In genomic region chr4:38037627-38038026, GRCh38 we compare ENCODE assay signal across 30 cellular contexts.
"Had no signal": no experiment of that assay in that cellular context is flagged by ENCODE, and none has a peak within 500 bp of the region (broad histone marks: within the 10 kb centered on the region; RNA-seq: fewer than 3 reads in every experiment).

No MANE protein-coding gene starts in this region.

- ATAC-seq: activated CD4-positive, CD25-positive, alpha-beta regulatory T cell treated with anti-CD3 and anti-CD28 coated beads, Interleukin-2, amount 50 U/mL, for 24 hours; activated CD8-positive, alpha-beta T cell treated with anti-CD3 and anti-CD28 coated beads for 36 hours; activated naive CD8-positive, alpha-beta T cell treated with anti-CD3 and anti-CD28 coated beads, Interleukin-2, amount 50 U/mL, for 24 hours; activated T-cell treated with anti-CD3 and anti-CD28 coated beads, Interleukin-2, amount 50 U/mL, for 4 hours; body of pancreas; effector memory CD8-positive, alpha-beta T cell; foreskin keratinocyte; gastrocnemius medialis; T-cell had no signal

- FAIRE-seq: colon had no signal

- H3K9me3 ChIP-seq: adrenal gland, body of pancreas, esophagus muscularis mucosa, gastrocnemius medialis had no signal

- DNase-seq: activated B cell treated with CpG ODN at 0.5 μM for 24 hours; activated CD4-positive, alpha-beta T cell treated with anti-CD3 and anti-CD28 coated beads for 48 hours; activated CD4-positive, alpha-beta T cell treated with anti-CD3 and anti-CD28 coated beads, Interleukin-2, amount 50 U/mL, for 1 hour; activated CD4-positive, alpha-beta T cell treated with anti-CD3 and anti-CD28 coated beads, Interleukin-2, amount 50 U/mL, for 48 hours; activated CD8-positive, alpha-beta memory T cell treated with anti-CD3 and anti-CD28 coated beads for 24 hours; activated CD8-positive, alpha-beta T cell treated with anti-CD3 and anti-CD28 coated beads for 36 hours; activated effector memory CD4-positive, alpha-beta T cell treated with anti-CD3 and anti-CD28 coated beads, Interleukin-2, amount 50 U/mL, for 16 hours; activated naive CD4-positive, alpha-beta T cell treated with anti-CD3 and anti-CD28 coated beads for 36 hours; activated naive CD8-positive, alpha-beta T cell treated with anti-CD3 and anti-CD28 coated beads for 36 hours; activated naive CD8-positive, alpha-beta T cell treated with anti-CD3 and anti-CD28 coated beads, Interleukin-2, amount 50 U/mL, for 24 hours; activated T-cell treated with anti-CD3 and anti-CD28 coated beads, Interleukin-2, amount 50 U/mL, for 4 hours; adrenal gland; amygdala; aorta; body of pancreas; caudate nucleus; cortex of kidney; dermis blood vessel endothelial cell; effector CD4-positive, alpha-beta T cell; effector memory CD8-positive, alpha-beta T cell; erythroblast; foreskin keratinocyte; gastrocnemius medialis; glutamatergic neuron; T-cell; T1000; WERI-Rb-1 had no signal

- H3K27me3 ChIP-seq: adrenal gland, body of pancreas, esophagus muscularis mucosa, foreskin keratinocyte, gastrocnemius medialis had no signal

- H3K36me3 ChIP-seq: adrenal gland had no signal

- H3K4me1 ChIP-seq: adrenal gland, body of pancreas, foreskin keratinocyte had no signal

- H3K27ac ChIP-seq: adrenal gland, body of pancreas, esophagus muscularis mucosa, foreskin keratinocyte, gastrocnemius medialis, WERI-Rb-1 had no signal

- H3K4me3 ChIP-seq: adrenal gland, body of pancreas, esophagus muscularis mucosa, gastrocnemius medialis had no signal
